In the genomic region with DNA sequence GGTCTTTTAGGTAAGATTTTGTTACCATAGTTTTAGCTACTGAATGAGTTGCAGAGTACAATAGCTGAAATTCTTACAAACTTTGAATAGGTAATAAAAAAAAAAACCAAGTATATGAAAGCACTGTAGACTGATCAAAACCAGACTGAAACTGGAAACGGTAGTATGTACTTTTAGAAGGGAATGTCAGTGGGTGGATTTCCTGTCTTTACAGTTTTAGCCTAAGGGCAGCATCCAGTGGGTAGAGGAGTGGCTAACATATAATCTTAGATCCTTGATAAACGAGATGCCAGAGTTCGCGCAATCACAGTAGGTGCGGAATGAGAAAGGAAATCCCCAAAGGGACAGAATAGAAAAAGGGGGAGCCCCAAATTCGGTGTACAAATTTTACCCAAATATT, we compare ENCODE assay signal across 18 cellular contexts.
DNase-seq lines count a peak whose midpoint lies in the region; ATAC-seq and TF ChIP-seq lines count a peak whose summit lies in the region.
"Had no signal": no experiment of that assay in that cellular context is flagged by ENCODE, and none has a peak within 500 bp of the region (broad histone marks: within the 10 kb centered on the region; RNA-seq: fewer than 3 reads in every experiment).

No MANE protein-coding gene starts in this region.

- peaks cover 1 to 14% (median 8%) of the 10 kb centered on the region in 7 donors for H3K9me3 Mint-ChIP-seq in CD4-positive, CD25-positive, alpha-beta regulatory T cell

- H3K27me3 Mint-ChIP-seq in CD4-positive, CD25-positive, alpha-beta regulatory T cell: no peaks in the 10 kb centered on the region

- H3K36me3 Mint-ChIP-seq in CD4-positive, CD25-positive, alpha-beta regulatory T cell: peaks cover 30% of the 10 kb centered on the region

- H3K36me3 ChIP-seq in CD4-positive, CD25-positive, alpha-beta regulatory T cell (ENCODE audit: control insufficient read depth, insufficient read depth, low read length): no peaks in the 10 kb centered on the region

- no peaks in the 10 kb centered on the region for H3K4me1 ChIP-seq in CD4-positive, CD25-positive, alpha-beta regulatory T cell (ENCODE audit: control insufficient read depth, insufficient read depth, low read length, poor library complexity, severe bottlenecking)
- H3K4me1 ChIP-seq: A549 had no signal

- H3K9me3 ChIP-seq in CD4-positive, CD25-positive, alpha-beta regulatory T cell (ENCODE audit: control insufficient read depth in 2 of 2, low read length in 2 of 2): no peaks in the 10 kb centered on the region
- H3K9me3 ChIP-seq: A549 had no signal

- H3K4me3 ChIP-seq in CD4-positive, CD25-positive, alpha-beta regulatory T cell (ENCODE audit: low read depth, low read length): peak overlapping the region; percentile 14
- no peak overlapping the region for H3K4me3 ChIP-seq in foreskin fibroblast (ENCODE audit: low read depth in 1 of 2, low read length in 2 of 2)
- H3K4me3 ChIP-seq: A549, PC-9 had no signal

- peaks cover 3 to 6% (median 4%) of the 10 kb centered on the region in 4 donors for H3K4me1 Mint-ChIP-seq in CD4-positive, CD25-positive, alpha-beta regulatory T cell

- H3K27ac Mint-ChIP-seq in CD4-positive, CD25-positive, alpha-beta regulatory T cell: no peak overlapping the region
- H3K27ac Mint-ChIP-seq: H9 had no signal

- no peak for DNase-seq in CD4-positive, CD25-positive, alpha-beta regulatory T cell
- peak; percentile 25 for DNase-seq in ELR (ENCODE audit: low read depth)
- DNase-seq in RPMI7951 (ENCODE audit: low read depth): peak; percentile 76
- peak; percentile 7 to 27 for DNase-seq in foreskin fibroblast
- DNase-seq in middle frontal gyrus (ENCODE audit: extremely low spot score, low spot score): no peak
- DNase-seq in nucleus accumbens (lab: John Stamatoyannopoulos, UW): no peak
- DNase-seq: C1 segment of cervical spinal cord, COR-L47, DMS153, H9, NCI-H1417 treated with DMSO at 0.1 percent for 48 hours, NCI-H1930, NCI-H446, PC-9, Right ventricle myocardium superior had no signal

- H3K27me3 ChIP-seq in CD4-positive, CD25-positive, alpha-beta regulatory T cell (ENCODE audit: control insufficient read depth, insufficient read depth, low read length): no peaks in the 10 kb centered on the region

- ATAC-seq in CD4-positive, CD25-positive, alpha-beta regulatory T cell (ENCODE audit: low read depth in 2 of 2): no peak
- ATAC-seq in HG03108 (IDR thresholded peaks at IDR 0.05; ENCODE audit: unreplicated experiment): no peak
- ATAC-seq: A549, SK-N-SH treated with all-trans-retinoic acid at 6 μM for 48 hours had no signal

- peak overlapping the region in 1 of 4 donors; percentile 26 for H3K4me3 Mint-ChIP-seq in CD4-positive, CD25-positive, alpha-beta regulatory T cell
- H3K4me3 Mint-ChIP-seq: H9 had no signal

- no peak overlapping the region for H3K27ac ChIP-seq in CD4-positive, CD25-positive, alpha-beta regulatory T cell (ENCODE audit: insufficient read depth, low read length, poor library complexity, severe bottlenecking)
- H3K27ac ChIP-seq: A549, PC-9 had no signal

- no peak for TF ChIP-seq CTCF in foreskin fibroblast (IDR thresholded peaks at IDR 0.05; ENCODE audit: low read depth, low read length)

Comparison
In these comparisons a context has a peak if more than half of its experiments do, and no peak if none do; other contexts are left out.
1. DNase-seq: peak in ELR (single experiment), RPMI7951 (single experiment) and foreskin fibroblast (2 of 2); none in CD4-positive, CD25-positive, alpha-beta regulatory T cell (0 of 3), middle frontal gyrus (single experiment) and nucleus accumbens (0 of 56).